ENCODE assay signal across 8 cellular contexts in the genomic region with DNA sequence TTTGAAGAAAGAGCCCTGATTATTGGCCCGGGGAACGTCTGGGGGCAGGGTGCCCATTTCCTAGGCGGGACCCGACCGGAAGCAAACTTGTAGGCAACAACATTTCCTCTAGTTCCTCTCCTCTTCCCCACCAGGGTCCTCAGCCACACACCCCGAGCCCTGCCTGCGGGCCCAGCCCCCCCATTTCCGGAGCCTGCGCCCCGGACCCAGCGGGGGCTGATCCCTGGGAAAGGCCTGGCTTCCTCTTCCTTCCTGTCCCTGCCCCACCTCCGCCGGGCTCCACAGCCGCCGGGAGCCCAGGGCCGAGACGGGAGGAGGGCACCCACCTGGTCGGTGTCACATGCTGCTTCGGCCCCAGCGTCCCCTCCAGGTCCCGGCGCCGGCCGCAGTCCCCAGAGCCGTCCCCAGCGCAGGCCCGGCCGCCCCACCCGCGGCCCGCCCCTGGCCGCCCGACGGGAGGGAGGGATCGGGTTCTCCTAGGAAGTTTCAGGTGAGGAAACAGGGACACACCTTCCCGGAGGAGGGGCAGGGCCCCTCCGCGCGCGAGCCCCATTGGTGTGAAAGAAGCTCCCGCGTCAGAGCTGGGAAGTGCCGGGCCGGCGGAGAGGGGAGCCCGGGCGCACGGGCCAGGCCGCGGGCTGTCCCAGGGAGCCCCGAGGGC. TPM values are rescaled to one million over a fixed set of nuclear protein-coding genes. Genes with fewer than 3 reads are reported as not detected.
DNase-seq lines count a peak whose midpoint lies in the region; ATAC-seq and TF ChIP-seq lines count a peak whose summit lies in the region.
"Not testable (repeated sequence)": the region's sequence is repeated elsewhere in the genome, so short reads cannot be mapped to it uniquely, and the experiment has no call there.

A gene (minus strand): TSS at position 622 of the 661 bp plus-strand sequence. CDS start 7,450 bp downstream, outside the sequence.

- H3K9me3 ChIP-seq in right lobe of liver = not testable (repeated sequence)

- H3K4me1 Mint-ChIP-seq in activated CD4-positive, alpha-beta T cell treated with anti-CD3 and anti-CD28 coated beads, Interleukin-2, amount 10 ng/mL, durations not matched to agents 7 days and 5 days; stimulated activated effector memory CD8-positive, alpha-beta T cell treated with anti-CD3 and anti-CD28 coated beads, Interleukin-12 subunit alpha, Interleukin-12 subunit beta, amount 100 ng/mL, for 72 hours: not testable (repeated sequence)

- H3K36me3 ChIP-seq in right lobe of liver = not testable (repeated sequence)

- H3K27ac ChIP-seq in right lobe of liver = not testable (repeated sequence)

- not testable (repeated sequence) for DNase-seq in activated CD4-positive, alpha-beta T cell treated with anti-CD3 and anti-CD28 coated beads, Interleukin-2, amount 10 ng/mL, durations not matched to agents 7 days and 5 days; stimulated activated effector memory CD8-positive, alpha-beta T cell treated with anti-CD3 and anti-CD28 coated beads, Interleukin-12 subunit alpha, Interleukin-12 subunit beta, amount 100 ng/mL, for 72 hours (ENCODE audit: low spot score in 2 of 2)
- DNase-seq in central memory CD4-positive, alpha-beta T cell = peak; percentile 11
- DNase-seq in right lobe of liver = peak in 2 of 3 donors; percentile 40 to 46

- not testable (repeated sequence) for H3K4me3 ChIP-seq in right lobe of liver

- peak within 1 kb of the TSS; percentile 67 for H3K4me3 Mint-ChIP-seq in activated CD4-positive, alpha-beta T cell treated with anti-CD3 and anti-CD28 coated beads, Interleukin-2, amount 10 ng/mL, durations not matched to agents 7 days and 5 days
- not testable (repeated sequence) for H3K4me3 Mint-ChIP-seq in stimulated activated effector memory CD8-positive, alpha-beta T cell treated with anti-CD3 and anti-CD28 coated beads, Interleukin-12 subunit alpha, Interleukin-12 subunit beta, amount 100 ng/mL, for 72 hours

- H3K36me3 Mint-ChIP-seq in activated CD4-positive, alpha-beta T cell treated with anti-CD3 and anti-CD28 coated beads, Interleukin-2, amount 10 ng/mL, durations not matched to agents 7 days and 5 days (ENCODE audit: low read depth); stimulated activated effector memory CD8-positive, alpha-beta T cell treated with anti-CD3 and anti-CD28 coated beads, Interleukin-12 subunit alpha, Interleukin-12 subunit beta, amount 100 ng/mL, for 72 hours: not testable (repeated sequence)

- H3K4me1 ChIP-seq in right lobe of liver = not testable (repeated sequence)

- not testable (repeated sequence) for H3K9me3 Mint-ChIP-seq in activated CD4-positive, alpha-beta T cell treated with anti-CD3 and anti-CD28 coated beads, Interleukin-2, amount 10 ng/mL, durations not matched to agents 7 days and 5 days; stimulated activated effector memory CD8-positive, alpha-beta T cell treated with anti-CD3 and anti-CD28 coated beads, Interleukin-12 subunit alpha, Interleukin-12 subunit beta, amount 100 ng/mL, for 72 hours

- not testable (repeated sequence) for H3K27me3 Mint-ChIP-seq in activated CD4-positive, alpha-beta T cell treated with anti-CD3 and anti-CD28 coated beads, Interleukin-2, amount 10 ng/mL, durations not matched to agents 7 days and 5 days

- intact Hi-C loops in right lobe of liver (cut with DNase I) = not testable (repeated sequence)

- POLR2A ChIA-PET in activated CD4-positive, alpha-beta T cell treated with anti-CD3 and anti-CD28 coated beads, Interleukin-2, amount 10 ng/mL, durations not matched to agents 7 days and 5 days (lab: Charles Lee) = not testable (repeated sequence)

- no CpG with 5 or more reads among the region's 51 CpGs for WGBS in right lobe of liver (ENCODE audit: insufficient coverage, low coverage, low lambda C conversion rate, missing lambda C conversion rate)

- CTCF ChIA-PET in activated CD4-positive, alpha-beta T cell treated with anti-CD3 and anti-CD28 coated beads, Interleukin-2, amount 10 ng/mL, durations not matched to agents 7 days and 5 days (lab: Charles Lee) = not testable (repeated sequence)

- H3K27me3 ChIP-seq in right lobe of liver = not testable (repeated sequence)

- not testable (repeated sequence) for TF ChIP-seq CTCF in right lobe of liver (IDR thresholded peaks at IDR 0.05)

- H3K27ac Mint-ChIP-seq in activated CD4-positive, alpha-beta T cell treated with anti-CD3 and anti-CD28 coated beads, Interleukin-2, amount 10 ng/mL, durations not matched to agents 7 days and 5 days = peak within 1 kb of the TSS; percentile 76
- H3K27ac Mint-ChIP-seq in stimulated activated effector memory CD8-positive, alpha-beta T cell treated with anti-CD3 and anti-CD28 coated beads, Interleukin-12 subunit alpha, Interleukin-12 subunit beta, amount 100 ng/mL, for 72 hours = not testable (repeated sequence)

- peak; percentile 75 for ATAC-seq in GM18502 (IDR thresholded peaks at IDR 0.05; ENCODE audit: poor library complexity, unreplicated experiment)
- peak; percentile 61 for ATAC-seq in GM19468 (IDR thresholded peaks at IDR 0.05; ENCODE audit: extremely low read depth, unreplicated experiment)
- ATAC-seq in HG02798 (IDR thresholded peaks at IDR 0.05; ENCODE audit: poor library complexity, unreplicated experiment) = peak; percentile 81
- peak; percentile 79 for ATAC-seq in HG03432 (IDR thresholded peaks at IDR 0.05; ENCODE audit: unreplicated experiment)
- ATAC-seq in right lobe of liver = peak; percentile 94 to 98 (median 96)
- ATAC-seq in stimulated activated effector memory CD8-positive, alpha-beta T cell treated with anti-CD3 and anti-CD28 coated beads, Interleukin-12 subunit alpha, Interleukin-12 subunit beta, amount 100 ng/mL, for 72 hours = peak; percentile 72

- TF ChIP-seq POLR2A in right lobe of liver (IDR thresholded peaks at IDR 0.05) = not testable (repeated sequence)

RNA-seq across cellular contexts. Expression of the gene that starts here (rescaled TPM):
- 1 to 10 TPM; 4.2 TPM for total RNA-seq in activated CD4-positive, alpha-beta T cell treated with anti-CD3 and anti-CD28 coated beads, Interleukin-2, amount 10 ng/mL, durations not matched to agents 7 days and 5 days
- total RNA-seq in right lobe of liver = 10 to 100 TPM in 1 of 6 experiments, 1 to 10 TPM in 5; 3.6 to 10.8 (median 5.8) TPM
